In genomic region chr14:61652526-61653262, GRCh38 we compare ENCODE assay signal across 16 cellular contexts. TPM values are rescaled to one million over a fixed set of nuclear protein-coding genes. Genes with fewer than 3 reads are reported as not detected.
DNase-seq lines count a peak whose midpoint lies in the region; ATAC-seq and TF ChIP-seq lines count a peak whose summit lies in the region.
"Had no signal": no experiment of that assay in that cellular context is flagged by ENCODE, and none has a peak within 500 bp of the region (broad histone marks: within the 10 kb centered on the region; RNA-seq: fewer than 3 reads in every experiment).

No MANE protein-coding gene starts in this region.

- H3K4me3 ChIP-seq in BE2C (ENCODE audit: low read depth, low read length) (no peak overlapping the region), mucosa of descending colon (no peak overlapping the region)
- H3K4me3 ChIP-seq: SJSA1, upper lobe of left lung had no signal

- H3K4me1 ChIP-seq in BE2C (peaks cover 25% of the 10 kb centered on the region), mucosa of descending colon (ENCODE audit: low read depth) (no peaks in the 10 kb centered on the region)

- intact Hi-C loops in mucosa of descending colon (cut with DNase I, micrococcal nuclease) = no loop called here

- H3K27ac ChIP-seq in VCaP = peak overlapping the region; percentile 85
- H3K27ac ChIP-seq: HL-60, SJSA1, upper lobe of left lung had no signal

- TF ChIP-seq CTCF in BE2C (IDR thresholded peaks at IDR 0.05; ENCODE audit: low read depth, low read length) (no peak), VCaP (conservative IDR thresholded peaks at IDR 0.05) (no peak), mucosa of descending colon (IDR thresholded peaks at IDR 0.05) (no peak)

- DNase-seq in BE2C = peak; percentile 19
- DNase-seq in mucosa of descending colon = no peak
- no peak for DNase-seq in middle frontal gyrus (ENCODE audit: extremely low spot score, low spot score)
- no peak for DNase-seq in activated CD4-positive, CD25-positive, alpha-beta regulatory T cell treated with anti-CD3 and anti-CD28 coated beads, Interleukin-2, amount 50 U/mL, for 72 hours
- no peak for DNase-seq in EL
- DNase-seq: activated CD4-positive, alpha-beta memory T cell treated with anti-CD3 and anti-CD28 coated beads for 36 hours; central memory CD4-positive, alpha-beta T cell; immature natural killer cell; KBM-7; NCI-H1417 had no signal

- H3K36me3 ChIP-seq in BE2C (no peaks in the 10 kb centered on the region), mucosa of descending colon (ENCODE audit: low read depth) (no peaks in the 10 kb centered on the region)
- H3K36me3 ChIP-seq: SJSA1, upper lobe of left lung had no signal

- no peaks in the 10 kb centered on the region for H3K27me3 ChIP-seq in BE2C
- H3K27me3 ChIP-seq: SJSA1, upper lobe of left lung had no signal

- ATAC-seq in HG03432 (IDR thresholded peaks at IDR 0.05; ENCODE audit: unreplicated experiment) = peak; percentile 59
- peak; percentile 29 for ATAC-seq in mucosa of descending colon
- no peak for ATAC-seq in GM21576 (IDR thresholded peaks at IDR 0.05; ENCODE audit: unreplicated experiment)

- H3K9me3 ChIP-seq in BE2C (peaks cover 3% of the 10 kb centered on the region; the same call in 1 of the 2 replicates), mucosa of descending colon (no peaks in the 10 kb centered on the region)
- H3K9me3 ChIP-seq: SJSA1, upper lobe of left lung had no signal

RNA-seq across cellular contexts. Expression of gene HIF1A, which starts 42.6 kb away (rescaled TPM):
- polyA plus RNA-seq in BE2C (2012; ENCODE audit: insufficient read depth, insufficient read length, low read depth) = 96.5 TPM
- total RNA-seq in mucosa of descending colon = 100 to 1,000 TPM in 1 of 3 donors, 10 to 100 TPM in 2; 66.9 to 112 (median 71.6) TPM
